ENCODE assay signal across 12 cellular contexts in genomic region chr2:3034856-3035255, GRCh38.
"Had no signal": no experiment of that assay in that cellular context is flagged by ENCODE, and none has a peak within 500 bp of the region (broad histone marks: within the 10 kb centered on the region; RNA-seq: fewer than 3 reads in every experiment).

No MANE protein-coding gene starts in this region.

- H3K36me3 ChIP-seq: ascending aorta, pancreas, tibial nerve had no signal

- DNase-seq: activated CD4-positive, alpha-beta memory T cell treated with anti-CD3 and anti-CD28 coated beads for 36 hours; activated CD4-positive, CD25-positive, alpha-beta regulatory T cell treated with anti-CD3 and anti-CD28 coated beads, Interleukin-2, amount 50 U/mL, for 72 hours; activated gamma-delta T cell treated with Interleukin-2 at 50 U/mL for 16 hours; activated naive CD8-positive, alpha-beta T cell treated with anti-CD3 and anti-CD28 coated beads, Interleukin-2, amount 10 ng/mL, durations not matched to agents 7 days and 5 days; activated T-cell treated with anti-CD3 and anti-CD28 coated beads, Interleukin-2, amount 50 U/mL, for 48 hours; foreskin keratinocyte; left cardiac atrium; pancreas; retina; stimulated activated CD4-positive, alpha-beta T cell treated with anti-CD3 and anti-CD28 coated beads, Interleukin-4, amount 100 ng/mL, for 4 hours had no signal

- ATAC-seq: foreskin keratinocyte had no signal

- H3K4me1 ChIP-seq: ascending aorta, foreskin keratinocyte, pancreas, tibial nerve had no signal

- FAIRE-seq: pancreas had no signal

- H3K27ac ChIP-seq: ascending aorta, foreskin keratinocyte, pancreas, tibial nerve had no signal

- H3K4me3 ChIP-seq: ascending aorta, pancreas, tibial nerve had no signal

- H3K9me3 ChIP-seq: ascending aorta, pancreas had no signal

- H3K27me3 ChIP-seq: ascending aorta, foreskin keratinocyte, pancreas, tibial nerve had no signal
